In genomic region chr13:93775027-93775426, GRCh38 we compare ENCODE assay signal across 15 cellular contexts.
DNase-seq lines count a peak whose midpoint lies in the region; TF ChIP-seq lines count a peak whose summit lies in the region.
"Had no signal": no experiment of that assay in that cellular context is flagged by ENCODE, and none has a peak within 500 bp of the region (broad histone marks: within the 10 kb centered on the region; RNA-seq: fewer than 3 reads in every experiment).

No MANE protein-coding gene starts in this region.

- H3K27me3 Mint-ChIP-seq in Caco-2 (ENCODE audit: insufficient read depth, unreplicated experiment) = no peaks in the 10 kb centered on the region
- H3K27me3 Mint-ChIP-seq: CD8-positive, alpha-beta memory T cell had no signal

- in situ Hi-C loops in GM23248 (cut with MboI) = no loop called here

- H3K4me1 ChIP-seq in GM23248 (ENCODE audit: insufficient read depth) (peaks cover 39% of the 10 kb centered on the region), SJSA1 (replicated peaks) (peaks cover 34% of the 10 kb centered on the region), skeletal muscle satellite cell (ENCODE audit: control insufficient read depth, insufficient read depth, low read length) (peaks cover 43% of the 10 kb centered on the region), Caco-2 (no peaks in the 10 kb centered on the region; the same call in 1 of the 2 replicates)
- H3K4me1 ChIP-seq: BLaER1 treated with 17β-estradiol and CSF1 and Interleukin-3, amounts not matched to agents 10 nM and 100 nM had no signal

- DNase-seq in GM23248 (no peak), SJSA1 (ENCODE audit: low read depth in 1 of 2, low spot score in 2 of 2) (no peak), fibroblast of villous mesenchyme (ENCODE audit: low read depth) (peak; percentile 49), Caco-2 (no peak), MV-4-11 (lab: John Stamatoyannopoulos, UW) (no peak), activated gamma-delta T cell (lab: John Stamatoyannopoulos, UW) (no peak)
- DNase-seq: CD8-positive, alpha-beta memory T cell; NCI-H1092; NCI-H146; NCI-H2171 treated with DMSO at 0.1 percent for 48 hours; NCI-H446; NCI-H69; SHP77 treated with DMSO at 0.1 percent for 48 hours had no signal

- H3K27ac Mint-ChIP-seq in Caco-2 (ENCODE audit: unreplicated experiment) = no peak overlapping the region
- H3K27ac Mint-ChIP-seq: CD8-positive, alpha-beta memory T cell had no signal

- no peak for TF ChIP-seq CTCF in fibroblast of villous mesenchyme (IDR thresholded peaks at IDR 0.05; ENCODE audit: insufficient read depth, low read depth, low read length)
- TF ChIP-seq CTCF in Caco-2 (IDR thresholded peaks at IDR 0.05; ENCODE audit: insufficient read depth in 1 of 2, low read depth in 1 of 2, low read length in 1 of 2, severe bottlenecking in 1 of 2, unreplicated experiment in 1 of 2) = no peak

- POLR2A ChIA-PET in Caco-2 (lab: Charles Lee) = no interaction called here

- WGBS in GM23248 (ENCODE audit: low coverage in 1 of 2, low lambda C conversion rate in 2 of 2, missing lambda C conversion rate in 2 of 2), 2 experiments = 93 to 95% methylated on average over 4 of the region's 4 CpGs

- H3F3A ChIP-seq in GM23248 (ENCODE audit: insufficient read depth) = peaks cover 26% of the 10 kb centered on the region

- H3K4me1 Mint-ChIP-seq in Caco-2 (ENCODE audit: low read depth, unreplicated experiment) = peaks cover 14% of the 10 kb centered on the region
- H3K4me1 Mint-ChIP-seq: CD8-positive, alpha-beta memory T cell had no signal

- no peaks in the 10 kb centered on the region for H3K27me3 ChIP-seq in GM23248 (replicated peaks; ENCODE audit: insufficient read depth)
- no peaks in the 10 kb centered on the region for H3K27me3 ChIP-seq in SJSA1 (replicated peaks)
- no peaks in the 10 kb centered on the region for H3K27me3 ChIP-seq in skeletal muscle satellite cell (ENCODE audit: control insufficient read depth, insufficient read depth, low read length)
- H3K27me3 ChIP-seq in Caco-2 (replicated peaks; ENCODE audit: control insufficient read depth, insufficient read depth, low read length) = no peaks in the 10 kb centered on the region
- H3K27me3 ChIP-seq: BLaER1 treated with 17β-estradiol and CSF1 and Interleukin-3, amounts not matched to agents 10 nM and 100 nM had no signal

- intact Hi-C loops in Caco-2 (cut with micrococcal nuclease; ENCODE audit: unreplicated experiment) = loop anchor here (1.0 kb wide), 1 partner anchor 8 kb away; no protein-coding TSS in a partner anchor

- H3K36me3 Mint-ChIP-seq in Caco-2 (ENCODE audit: insufficient read depth, unreplicated experiment) = no peaks in the 10 kb centered on the region
- H3K36me3 Mint-ChIP-seq: CD8-positive, alpha-beta memory T cell had no signal

- no peaks in the 10 kb centered on the region for H3K9me2 ChIP-seq in GM23248 (ENCODE audit: insufficient read depth)

- H3K9ac ChIP-seq in GM23248 (no peak overlapping the region), skeletal muscle satellite cell (ENCODE audit: low read depth, low read length) (peak overlapping the region; percentile 69)
- H3K9ac ChIP-seq: BLaER1 treated with 17β-estradiol and CSF1 and Interleukin-3, amounts not matched to agents 10 nM and 100 nM had no signal

- no peaks in the 10 kb centered on the region for H3K9me3 ChIP-seq in GM23248 (ENCODE audit: low read depth)
- no peaks in the 10 kb centered on the region for H3K9me3 ChIP-seq in SJSA1 (replicated peaks)
- no peaks in the 10 kb centered on the region for H3K9me3 ChIP-seq in skeletal muscle satellite cell (replicated peaks; ENCODE audit: low read length)
- no peaks in the 10 kb centered on the region for H3K9me3 ChIP-seq in Caco-2
- H3K9me3 ChIP-seq: BLaER1 treated with 17β-estradiol and CSF1 and Interleukin-3, amounts not matched to agents 10 nM and 100 nM had no signal

- peak overlapping the region; percentile 48 for H3K27ac ChIP-seq in GM23248
- peak overlapping the region; percentile 70 for H3K27ac ChIP-seq in SJSA1
- H3K27ac ChIP-seq: BLaER1 treated with 17β-estradiol and CSF1 and Interleukin-3, amounts not matched to agents 10 nM and 100 nM had no signal

- no TSS peak for BruUV-seq in Caco-2 (replicated peaks; lab: Mats Ljungman, UMichigan)

- no peak overlapping the region for H3K4me3 Mint-ChIP-seq in Caco-2 (ENCODE audit: unreplicated experiment)
- H3K4me3 Mint-ChIP-seq: CD8-positive, alpha-beta memory T cell had no signal

- CTCF ChIA-PET in Caco-2 (lab: Charles Lee) = no interaction called here

- H3K4me3 ChIP-seq in GM23248 (no peak overlapping the region), SJSA1 (no peak overlapping the region), fibroblast of villous mesenchyme (ENCODE audit: low read depth, low read length) (no peak overlapping the region), skeletal muscle satellite cell (ENCODE audit: low read length) (peak overlapping the region; percentile 51), Caco-2 (ENCODE audit: low read depth, low read length) (no peak overlapping the region)
- H3K4me3 ChIP-seq: BLaER1 treated with 17β-estradiol and CSF1 and Interleukin-3, amounts not matched to agents 10 nM and 100 nM had no signal

- peak overlapping the region; percentile 67 for H2AFZ ChIP-seq in GM23248

- no peaks in the 10 kb centered on the region for H3K36me3 ChIP-seq in GM23248 (ENCODE audit: low read depth)
- no peaks in the 10 kb centered on the region for H3K36me3 ChIP-seq in SJSA1
- H3K36me3 ChIP-seq in skeletal muscle satellite cell (ENCODE audit: insufficient read depth, low read length) = no peaks in the 10 kb centered on the region
- no peaks in the 10 kb centered on the region for H3K36me3 ChIP-seq in Caco-2 (ENCODE audit: control insufficient read depth, insufficient read depth, low read length)
- H3K36me3 ChIP-seq: BLaER1 treated with 17β-estradiol and CSF1 and Interleukin-3, amounts not matched to agents 10 nM and 100 nM had no signal

- H4K20me1 ChIP-seq in GM23248 (ENCODE audit: insufficient read depth) = no peaks in the 10 kb centered on the region
- H4K20me1 ChIP-seq: BLaER1 treated with 17β-estradiol and CSF1 and Interleukin-3, amounts not matched to agents 10 nM and 100 nM had no signal

- H3K4me2 ChIP-seq in GM23248 (ENCODE audit: unreplicated experiment) (peak overlapping the region; percentile 70), skeletal muscle satellite cell (ENCODE audit: low read length) (peak overlapping the region; percentile 82)
- H3K4me2 ChIP-seq: BLaER1 treated with 17β-estradiol and CSF1 and Interleukin-3, amounts not matched to agents 10 nM and 100 nM had no signal

- no peaks in the 10 kb centered on the region for H3K79me2 ChIP-seq in GM23248 (ENCODE audit: insufficient read depth)

- H3K9me3 Mint-ChIP-seq in Caco-2 (ENCODE audit: unreplicated experiment) = peaks cover 9% of the 10 kb centered on the region
